Comparison of ENCODE assay signal across 1 cellular context in genomic region chr3:73727854-73728253, GRCh38.
TF ChIP-seq lines count a peak whose summit lies in the region.

No MANE protein-coding gene starts in this region.

TF ChIP-seq in SK-N-SH, 30 proteins besides CTCF, POLR2A, EP300 and RAD21 (continued from another document):
- TF ChIP-seq, protein P1, sequence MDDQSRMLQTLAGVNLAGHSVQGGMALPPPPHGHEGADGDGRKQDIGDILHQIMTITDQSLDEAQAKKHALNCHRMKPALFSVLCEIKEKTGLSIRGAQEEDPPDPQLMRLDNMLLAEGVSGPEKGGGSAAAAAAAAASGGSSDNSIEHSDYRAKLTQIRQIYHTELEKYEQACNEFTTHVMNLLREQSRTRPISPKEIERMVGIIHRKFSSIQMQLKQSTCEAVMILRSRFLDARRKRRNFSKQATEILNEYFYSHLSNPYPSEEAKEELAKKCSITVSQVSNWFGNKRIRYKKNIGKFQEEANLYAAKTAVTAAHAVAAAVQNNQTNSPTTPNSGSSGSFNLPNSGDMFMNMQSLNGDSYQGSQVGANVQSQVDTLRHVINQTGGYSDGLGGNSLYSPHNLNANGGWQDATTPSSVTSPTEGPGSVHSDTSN (IDR thresholded peaks at IDR 0.05), result no peak
- TF ChIP-seq NFIC (IDR thresholded peaks at IDR 0.05; ENCODE audit: borderline replicate concordance) (no peak), CHD2 (IDR thresholded peaks at IDR 0.05; ENCODE audit: low read length, partially characterized antibody) (no peak), NRF1 (IDR thresholded peaks at IDR 0.05; ENCODE audit: low read depth, low read length) (no peak), TAF1 (IDR thresholded peaks at IDR 0.05; ENCODE audit: borderline replicate concordance, low read depth, low read length) (no peak), RXRA (IDR thresholded peaks at IDR 0.05; ENCODE audit: borderline replicate concordance, low read depth) (no peak), RFX5 (IDR thresholded peaks at IDR 0.05; ENCODE audit: low read length) (no peak), GABPA (IDR thresholded peaks at IDR 0.05; ENCODE audit: low read depth) (no peak), SMC3 (IDR thresholded peaks at IDR 0.05; ENCODE audit: low read depth, low read length) (no peak), POLR2AphosphoS5 (IDR thresholded peaks at IDR 0.05; ENCODE audit: low read depth, low read length) (no peak), MXI1 (IDR thresholded peaks at IDR 0.05; ENCODE audit: low read depth, low read length) (no peak)
- TF ChIP-seq, protein P2, sequence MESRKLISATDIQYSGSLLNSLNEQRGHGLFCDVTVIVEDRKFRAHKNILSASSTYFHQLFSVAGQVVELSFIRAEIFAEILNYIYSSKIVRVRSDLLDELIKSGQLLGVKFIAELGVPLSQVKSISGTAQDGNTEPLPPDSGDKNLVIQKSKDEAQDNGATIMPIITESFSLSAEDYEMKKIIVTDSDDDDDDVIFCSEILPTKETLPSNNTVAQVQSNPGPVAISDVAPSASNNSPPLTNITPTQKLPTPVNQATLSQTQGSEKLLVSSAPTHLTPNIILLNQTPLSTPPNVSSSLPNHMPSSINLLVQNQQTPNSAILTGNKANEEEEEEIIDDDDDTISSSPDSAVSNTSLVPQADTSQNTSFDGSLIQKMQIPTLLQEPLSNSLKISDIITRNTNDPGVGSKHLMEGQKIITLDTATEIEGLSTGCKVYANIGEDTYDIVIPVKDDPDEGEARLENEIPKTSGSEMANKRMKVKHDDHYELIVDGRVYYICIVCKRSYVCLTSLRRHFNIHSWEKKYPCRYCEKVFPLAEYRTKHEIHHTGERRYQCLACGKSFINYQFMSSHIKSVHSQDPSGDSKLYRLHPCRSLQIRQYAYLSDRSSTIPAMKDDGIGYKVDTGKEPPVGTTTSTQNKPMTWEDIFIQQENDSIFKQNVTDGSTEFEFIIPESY (IDR thresholded peaks at IDR 0.05; ENCODE audit: borderline replicate concordance, low read depth), result no peak
- TF ChIP-seq, protein P3, sequence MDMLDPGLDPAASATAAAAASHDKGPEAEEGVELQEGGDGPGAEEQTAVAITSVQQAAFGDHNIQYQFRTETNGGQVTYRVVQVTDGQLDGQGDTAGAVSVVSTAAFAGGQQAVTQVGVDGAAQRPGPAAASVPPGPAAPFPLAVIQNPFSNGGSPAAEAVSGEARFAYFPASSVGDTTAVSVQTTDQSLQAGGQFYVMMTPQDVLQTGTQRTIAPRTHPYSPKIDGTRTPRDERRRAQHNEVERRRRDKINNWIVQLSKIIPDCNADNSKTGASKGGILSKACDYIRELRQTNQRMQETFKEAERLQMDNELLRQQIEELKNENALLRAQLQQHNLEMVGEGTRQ (IDR thresholded peaks at IDR 0.05; ENCODE audit: borderline replicate concordance, low read depth, low read length), result no peak
TF ChIP-seq in SK-N-SH: peak in this region for 0.
